ENCODE assay signal across 1 cellular context in genomic region chr17:66331038-66331816, GRCh38.
A peak's percentile ranks its signal among the peaks of the same experiment; 100 is the strongest.
TF ChIP-seq lines count a peak whose summit lies in the region.

No MANE protein-coding gene starts in this region.

TF ChIP-seq in HEK293, 187 proteins besides CTCF, POLR2A, EP300 and RAD21 (continued from another document):
- TF ChIP-seq ATF2 (tag by site-specific recombination; IDR thresholded peaks at IDR 0.05; ENCODE audit: low read depth) (no peak), GLIS1 (tag by site-specific recombination; IDR thresholded peaks at IDR 0.05) (no peak), ZNF10 (tag by site-specific recombination; IDR thresholded peaks at IDR 0.05) (peak; percentile 51; the same call in 1 of the 2 replicates), TRIM28 (IDR thresholded peaks at IDR 0.05; ENCODE audit: borderline replicate concordance, low read length) (0 out of 2 replicates have a peak, but pooled peaks have one; percentile 63), ZNF747 (tag by site-specific recombination; IDR thresholded peaks at IDR 0.05) (no peak)
- TF ChIP-seq, protein P1, sequence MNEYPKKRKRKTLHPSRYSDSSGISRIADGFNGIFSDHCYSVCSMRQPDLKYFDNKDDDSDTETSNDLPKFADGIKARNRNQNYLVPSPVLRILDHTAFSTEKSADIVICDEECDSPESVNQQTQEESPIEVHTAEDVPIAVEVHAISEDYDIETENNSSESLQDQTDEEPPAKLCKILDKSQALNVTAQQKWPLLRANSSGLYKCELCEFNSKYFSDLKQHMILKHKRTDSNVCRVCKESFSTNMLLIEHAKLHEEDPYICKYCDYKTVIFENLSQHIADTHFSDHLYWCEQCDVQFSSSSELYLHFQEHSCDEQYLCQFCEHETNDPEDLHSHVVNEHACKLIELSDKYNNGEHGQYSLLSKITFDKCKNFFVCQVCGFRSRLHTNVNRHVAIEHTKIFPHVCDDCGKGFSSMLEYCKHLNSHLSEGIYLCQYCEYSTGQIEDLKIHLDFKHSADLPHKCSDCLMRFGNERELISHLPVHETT (tag by site-specific recombination; IDR thresholded peaks at IDR 0.05), result no peak
